Comparison of ENCODE assay signal across 17 cellular contexts in the genomic region with DNA sequence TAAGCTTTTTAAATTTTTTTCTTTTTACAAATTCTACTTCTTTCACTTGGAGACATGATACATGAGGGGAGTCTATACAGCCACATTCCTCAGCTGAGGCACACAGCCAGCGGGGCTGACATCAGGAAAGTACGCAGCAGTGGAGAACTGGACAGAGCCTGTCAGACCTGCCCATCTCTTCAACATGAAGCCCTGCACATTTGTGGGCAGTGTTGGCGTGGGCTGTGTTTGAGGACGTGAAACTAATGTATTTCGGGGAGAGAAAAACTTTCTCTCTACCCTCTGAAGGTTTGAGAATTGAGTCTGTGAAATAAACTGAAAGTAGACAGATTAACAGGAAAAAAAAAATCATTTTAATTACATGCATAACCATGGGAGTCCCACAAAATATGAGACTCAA.
"Had no signal": no experiment of that assay in that cellular context is flagged by ENCODE, and none has a peak within 500 bp of the region (broad histone marks: within the 10 kb centered on the region; RNA-seq: fewer than 3 reads in every experiment).

No MANE protein-coding gene starts in this region.

- H3K27ac Mint-ChIP-seq: activated B cell treated with CpG ODN at 0.5 μM for 24 hours; activated CD4-positive, alpha-beta T cell treated with anti-CD3 and anti-CD28 coated beads, Interleukin-2, amount 10 ng/mL, durations not matched to agents 7 days and 5 days; activated T-helper 2 cell treated with anti-CD3 and anti-CD28 coated beads, Interferon-gamma antibody, Interleukin-2, Interleukin-4, amounts not matched to agents 10 μg/mL and 5 μg/mL and 100 μg/mL, durations not matched to agents 14 hours and 24 hours and 36 hours; dendritic cell treated with granulocyte-macrophage colony-stimulating factor and Interleukin-4, amounts not matched to agents 40 ng/mL and 50 ng/mL, for 4 days; immature natural killer cell; natural killer cell; stimulated activated naive CD8-positive, alpha-beta T cell treated with anti-CD3 and anti-CD28 coated beads, Interleukin-15, Interleukin-2, amounts not matched to agents 100 ng/mL and 50 ng/mL, for 24 hours; T-helper 1 cell treated with Interleukin-12 subunit alpha and Interleukin-12 subunit beta and Interleukin-4 antibody, amounts not matched to agents 30 μg/mL and 1 μg/mL, for 36 hours had no signal

- H3K4me1 Mint-ChIP-seq: activated B cell treated with CpG ODN at 0.5 μM for 24 hours; activated CD4-positive, alpha-beta T cell treated with anti-CD3 and anti-CD28 coated beads, Interleukin-2, amount 10 ng/mL, durations not matched to agents 7 days and 5 days; immature natural killer cell; natural killer cell had no signal

- H3K27ac ChIP-seq: brain microvascular endothelial cell had no signal

- ATAC-seq: esophagus mucosa, natural killer cell had no signal

- H3K9me3 Mint-ChIP-seq: activated B cell treated with CpG ODN at 0.5 μM for 24 hours; activated CD4-positive, alpha-beta T cell treated with anti-CD3 and anti-CD28 coated beads, Interleukin-2, amount 10 ng/mL, durations not matched to agents 7 days and 5 days; activated T-helper 2 cell treated with anti-CD3 and anti-CD28 coated beads, Interferon-gamma antibody, Interleukin-2, Interleukin-4, amounts not matched to agents 10 μg/mL and 5 μg/mL and 100 μg/mL, durations not matched to agents 14 hours and 24 hours and 36 hours; dendritic cell treated with granulocyte-macrophage colony-stimulating factor and Interleukin-4, amounts not matched to agents 40 ng/mL and 50 ng/mL, for 4 days; natural killer cell; stimulated activated naive CD8-positive, alpha-beta T cell treated with anti-CD3 and anti-CD28 coated beads, Interleukin-15, Interleukin-2, amounts not matched to agents 100 ng/mL and 50 ng/mL, for 24 hours; T-helper 1 cell treated with Interleukin-12 subunit alpha and Interleukin-12 subunit beta and Interleukin-4 antibody, amounts not matched to agents 30 μg/mL and 1 μg/mL, for 36 hours had no signal

- H3K36me3 Mint-ChIP-seq: immature natural killer cell, natural killer cell had no signal

- H3K36me3 ChIP-seq: brain microvascular endothelial cell had no signal

- H3K4me3 Mint-ChIP-seq: activated B cell treated with CpG ODN at 0.5 μM for 24 hours; activated CD4-positive, alpha-beta T cell treated with anti-CD3 and anti-CD28 coated beads, Interleukin-2, amount 10 ng/mL, durations not matched to agents 7 days and 5 days; dendritic cell treated with granulocyte-macrophage colony-stimulating factor and Interleukin-4, amounts not matched to agents 40 ng/mL and 50 ng/mL, for 4 days; immature natural killer cell; natural killer cell; stimulated activated naive CD8-positive, alpha-beta T cell treated with anti-CD3 and anti-CD28 coated beads, Interleukin-15, Interleukin-2, amounts not matched to agents 100 ng/mL and 50 ng/mL, for 24 hours; T-helper 1 cell treated with Interleukin-12 subunit alpha and Interleukin-12 subunit beta and Interleukin-4 antibody, amounts not matched to agents 30 μg/mL and 1 μg/mL, for 36 hours had no signal

- FAIRE-seq: TTC549 had no signal

- DNase-seq: activated B cell treated with CpG ODN at 0.5 μM for 24 hours; activated CD4-positive, alpha-beta T cell treated with anti-CD3 and anti-CD28 coated beads, Interleukin-2, amount 10 ng/mL, durations not matched to agents 7 days and 5 days; activated naive CD4-positive, alpha-beta T cell treated with anti-CD3 and anti-CD28 coated beads, Interleukin-2, amount 50 U/mL, for 16 hours; activated T-cell treated with anti-CD3 and anti-CD28 coated beads for 4 hours; amniotic stem cell; brain microvascular endothelial cell; cerebellar nuclear complex; glutamatergic neuron; immature natural killer cell; natural killer cell; stimulated activated CD4-positive, alpha-beta T cell treated with anti-CD3 and anti-CD28 coated beads, Interleukin-2, amount 100 ng/mL, for 48 hours had no signal

- H3K27me3 Mint-ChIP-seq: dendritic cell treated with granulocyte-macrophage colony-stimulating factor and Interleukin-4, amounts not matched to agents 40 ng/mL and 50 ng/mL, for 4 days had no signal
